8 cellular contexts compared by ENCODE assay signal in the genomic region with DNA sequence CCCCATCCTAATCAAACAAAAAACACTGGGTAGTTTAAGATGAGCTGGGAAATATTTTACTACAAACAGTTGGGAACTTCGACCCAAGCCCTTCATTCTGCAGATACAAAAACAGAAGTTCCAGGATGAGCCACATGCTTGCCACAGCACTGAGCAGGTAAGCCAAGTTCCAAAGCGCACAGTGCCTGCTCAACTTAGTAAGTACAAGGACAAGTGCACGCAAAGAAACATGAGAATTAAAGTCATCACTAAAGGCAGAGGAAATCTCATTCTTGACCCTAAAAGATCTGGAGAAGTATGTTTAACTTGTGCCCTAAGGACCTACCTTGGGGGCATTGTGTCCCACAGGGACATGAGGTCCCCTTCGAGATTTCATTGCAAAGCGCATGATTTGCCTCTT. TPM values are rescaled to one million over a fixed set of nuclear protein-coding genes. Genes with fewer than 3 reads are reported as not detected.
DNase-seq lines count a peak whose midpoint lies in the region; ATAC-seq and TF ChIP-seq lines count a peak whose summit lies in the region.

No MANE protein-coding gene starts in this region.

- H3K27ac ChIP-seq in cardiac muscle cell: peak overlapping the region; percentile 100

- H3K27me3 ChIP-seq in cardiac muscle cell: no peaks in the 10 kb centered on the region

- H3K4me1 Mint-ChIP-seq in progenitor cell of endocrine pancreas (ENCODE audit: low read depth): peaks cover 39% of the 10 kb centered on the region

- H3K4me3 ChIP-seq in cardiac muscle cell: peak overlapping the region; percentile 87
- H3K4me3 ChIP-seq in fibroblast of the aortic adventitia (ENCODE audit: low read depth, low read length): peak overlapping the region; percentile 99

- H3K27me3 Mint-ChIP-seq in progenitor cell of endocrine pancreas: no peaks in the 10 kb centered on the region

- intact Hi-C loops in left cardiac atrium (cut with DNase I): no loop called here

- DNase-seq in cardiac muscle cell (ENCODE audit: low read depth in 1 of 2, low spot score in 1 of 2): peak; percentile 15 to 19
- DNase-seq in left cardiac atrium: no peak
- peak; percentile 15 for DNase-seq in SW480 (ENCODE audit: low spot score)
- DNase-seq in fibroblast of the aortic adventitia (ENCODE audit: low read depth): peak; percentile 53
- no peak for DNase-seq in progenitor cell of endocrine pancreas (ENCODE audit: low spot score, unreplicated experiment)
- DNase-seq in COR-L47 (lab: John Stamatoyannopoulos, UW): no peak
- no peak for DNase-seq in activated gamma-delta T cell treated with Interleukin-2 at 50 U/mL for 16 hours

- TF ChIP-seq CTCF in cardiac muscle cell (IDR thresholded peaks at IDR 0.05; ENCODE audit: low read depth, low read length) (no peak), fibroblast of the aortic adventitia (IDR thresholded peaks at IDR 0.05; ENCODE audit: insufficient read depth, low read length) (no peak), progenitor cell of endocrine pancreas (IDR thresholded peaks at IDR 0.05; ENCODE audit: unreplicated experiment) (no peak)

- ATAC-seq in left cardiac atrium (no peak), GM21619 (IDR thresholded peaks at IDR 0.05; ENCODE audit: unreplicated experiment) (no peak)

- H3K4me3 Mint-ChIP-seq in progenitor cell of endocrine pancreas (ENCODE audit: low read depth): peak overlapping the region; percentile 94

- H3K9me3 ChIP-seq in cardiac muscle cell (ENCODE audit: low read depth): no peaks in the 10 kb centered on the region

- peaks cover 11% of the 10 kb centered on the region for H3K36me3 ChIP-seq in cardiac muscle cell

- no peaks in the 10 kb centered on the region for H3K9me3 Mint-ChIP-seq in progenitor cell of endocrine pancreas (ENCODE audit: low read depth)

- H3K27ac Mint-ChIP-seq in progenitor cell of endocrine pancreas: peak overlapping the region; percentile 98

- peaks cover 19% of the 10 kb centered on the region for H3K36me3 Mint-ChIP-seq in progenitor cell of endocrine pancreas (ENCODE audit: insufficient read depth)

- peaks cover 34% of the 10 kb centered on the region for H3K4me1 ChIP-seq in cardiac muscle cell (ENCODE audit: low read depth)

RNA-seq across cellular contexts. Expression of gene UBAP2L, which starts 1.2 kb away (rescaled TPM):
- total RNA-seq in cardiac muscle cell (111 and 190 TPM in 2 replicates), left cardiac atrium (100 to 1,000 TPM in 1 of 2 donors, 10 to 100 TPM in 1; 88.5 to 106 TPM), fibroblast of the aortic adventitia (ENCODE audit: low replicate concordance) (115 and 121 TPM in 2 replicates), progenitor cell of endocrine pancreas (263 and 268 TPM in 2 replicates)
- 142 and 164 TPM in 2 replicates for polyA plus RNA-seq in cardiac muscle cell

RNA-seq across cellular contexts. Expression of gene CFAP141, which starts 13.4 kb away (rescaled TPM):
- total RNA-seq in cardiac muscle cell: not detected in 2 replicates
- not detected in 2 replicates for polyA plus RNA-seq in cardiac muscle cell
- total RNA-seq in left cardiac atrium: not detected
- not detected in 2 replicates for total RNA-seq in fibroblast of the aortic adventitia (ENCODE audit: low replicate concordance)
- total RNA-seq in progenitor cell of endocrine pancreas: not detected in 2 replicates

RNA-seq across cellular contexts. Expression of gene TPM3, which starts 27.6 kb away (rescaled TPM):
- total RNA-seq in cardiac muscle cell: 120 and 137 TPM in 2 replicates
- polyA plus RNA-seq in cardiac muscle cell: 109 and 139 TPM in 2 replicates
- 100 to 1,000 TPM; 287 to 561 TPM for total RNA-seq in left cardiac atrium
- 427 and 649 TPM in 2 replicates for total RNA-seq in fibroblast of the aortic adventitia (ENCODE audit: low replicate concordance)
- 298 and 304 TPM in 2 replicates for total RNA-seq in progenitor cell of endocrine pancreas

RNA-seq across cellular contexts. Expression of gene HAX1, which starts 52.9 kb away (rescaled TPM):
- total RNA-seq in cardiac muscle cell (92.1 and 101 TPM in 2 replicates), left cardiac atrium (100 to 1,000 TPM; 112 to 120 TPM), fibroblast of the aortic adventitia (ENCODE audit: low replicate concordance) (115 and 141 TPM in 2 replicates), progenitor cell of endocrine pancreas (51.0 and 52.3 TPM in 2 replicates)
- 106 and 112 TPM in 2 replicates for polyA plus RNA-seq in cardiac muscle cell

Comparison
In these comparisons a context has a peak if more than half of its experiments do, and no peak if none do; other contexts are left out.
1. DNase-seq: peak in cardiac muscle cell (2 of 2), SW480 (single experiment) and fibroblast of the aortic adventitia (single experiment); none in left cardiac atrium (single experiment), progenitor cell of endocrine pancreas (single experiment), COR-L47 (single experiment) and activated gamma-delta T cell treated with Interleukin-2 at 50 U/mL for 16 hours (single experiment).